Comparison of ENCODE assay signal across 19 cellular contexts in the genomic region with DNA sequence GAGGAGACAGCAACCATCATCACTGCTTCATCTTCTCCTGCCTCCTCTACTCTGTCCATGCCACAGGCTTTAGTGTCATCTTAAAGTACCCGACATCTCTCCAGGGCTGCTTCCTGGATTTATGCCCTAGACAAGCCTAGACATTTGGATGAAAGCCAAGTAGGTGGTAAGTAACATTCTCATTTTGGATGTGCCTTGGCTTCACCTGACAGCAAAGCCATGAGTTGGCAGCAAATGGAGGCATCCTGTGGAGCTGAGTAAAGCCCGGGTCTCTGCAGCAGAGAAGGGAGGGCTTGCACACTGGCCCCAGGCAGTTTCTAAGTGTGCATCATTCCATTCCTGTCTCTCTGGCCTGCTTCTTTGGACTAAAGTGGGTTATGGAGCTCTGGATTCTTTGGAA.
DNase-seq lines count a peak whose midpoint lies in the region; TF ChIP-seq lines count a peak whose summit lies in the region.
"Had no signal": no experiment of that assay in that cellular context is flagged by ENCODE, and none has a peak within 500 bp of the region (broad histone marks: within the 10 kb centered on the region; RNA-seq: fewer than 3 reads in every experiment).

No MANE protein-coding gene starts in this region.

- H3K27ac ChIP-seq in breast epithelium: no peak overlapping the region
- H3K27ac ChIP-seq: HL-60, KMS-11, SJCRH30 had no signal

- TF ChIP-seq CTCF in MCF 10A (IDR thresholded peaks at IDR 0.05; ENCODE audit: unreplicated experiment) (no peak), breast epithelium (IDR thresholded peaks at IDR 0.05) (no peak), epithelial cell of esophagus (IDR thresholded peaks at IDR 0.05; ENCODE audit: insufficient read depth, low read depth, low read length, missing control alignments) (no peak), Calu3 (IDR thresholded peaks at IDR 0.05; ENCODE audit: unreplicated experiment) (no peak)

- H3K36me3 ChIP-seq in breast epithelium: no peaks in the 10 kb centered on the region
- H3K36me3 ChIP-seq: BE2C, SJCRH30 had no signal

- no peaks in the 10 kb centered on the region for H3K27me3 ChIP-seq in breast epithelium
- H3K27me3 ChIP-seq: BE2C, SJCRH30 had no signal

- H3K36me3 Mint-ChIP-seq in MCF 10A (ENCODE audit: insufficient read depth, unreplicated experiment) (no peaks in the 10 kb centered on the region), Calu3 (ENCODE audit: insufficient read depth, unreplicated experiment) (no peaks in the 10 kb centered on the region)
- H3K36me3 Mint-ChIP-seq: CD4-positive, CD25-positive, alpha-beta regulatory T cell had no signal

- DNase-seq in NCI-H1417 (lab: John Stamatoyannopoulos, UW) (peak in 2 of 3 experiments; percentile 11 to 27), NCI-H1417 treated with DMSO at 0.1 percent for 48 hours (lab: John Stamatoyannopoulos, UW) (no peak), MCF 10A (ENCODE audit: unreplicated experiment) (peak; percentile 55), breast epithelium (ENCODE audit: low spot score in 2 of 2) (no peak), NCI-H345 treated with DMSO at 0.1 percent for 48 hours (lab: John Stamatoyannopoulos, UW; ENCODE audit: unreplicated experiment) (peak; percentile 60), epithelial cell of esophagus (ENCODE audit: low read depth) (peak; percentile 5), posterior vena cava (ENCODE audit: low spot score) (no peak), Calu3 (no peak)
- DNase-seq: BE2C; Caco-2; CD4-positive, CD25-positive, alpha-beta regulatory T cell; DMS53; H7; NCI-H187 treated with DMSO at 0.1 percent for 48 hours; NCI-H510A; SJCRH30 had no signal

- H3K4me1 ChIP-seq in breast epithelium: no peaks in the 10 kb centered on the region
- H3K4me1 ChIP-seq: BE2C, Caco-2, SJCRH30 had no signal

- intact Hi-C loops in MCF 10A (cut with micrococcal nuclease) (no loop called here), breast epithelium (cut with DNase I; ENCODE audit: low total_unique reads) (no loop called here), posterior vena cava (cut with DNase I) (no loop called here), Calu3 (cut with micrococcal nuclease; ENCODE audit: unreplicated experiment) (no loop called here)

- H3K4me1 Mint-ChIP-seq in MCF 10A (ENCODE audit: insufficient read depth, unreplicated experiment) (no peaks in the 10 kb centered on the region), Calu3 (ENCODE audit: low read depth, unreplicated experiment) (no peaks in the 10 kb centered on the region)
- H3K4me1 Mint-ChIP-seq: CD4-positive, CD25-positive, alpha-beta regulatory T cell had no signal

- H3K27ac Mint-ChIP-seq in MCF 10A (ENCODE audit: low read depth, unreplicated experiment) (no peak overlapping the region), Calu3 (ENCODE audit: unreplicated experiment) (no peak overlapping the region)
- H3K27ac Mint-ChIP-seq: CD4-positive, CD25-positive, alpha-beta regulatory T cell; T-helper 1 cell treated with Interleukin-12 subunit alpha and Interleukin-12 subunit beta and Interleukin-4 antibody, amounts not matched to agents 30 μg/mL and 1 μg/mL, for 36 hours had no signal

- TF ChIP-seq POLR2A in breast epithelium (IDR thresholded peaks at IDR 0.05): no peak

- no peak overlapping the region for H3K4me3 ChIP-seq in breast epithelium
- H3K4me3 ChIP-seq in epithelial cell of esophagus (ENCODE audit: low read length): no peak overlapping the region
- H3K4me3 ChIP-seq: SJCRH30 had no signal

- POLR2A ChIA-PET in MCF 10A (lab: Yijun Ruan, JAX): interaction anchor here (0.6 kb wide), 1 partner anchor 1242 kb away, joined by 3 read pairs; no protein-coding TSS in a partner anchor

- CTCF ChIA-PET in MCF 10A (lab: Yijun Ruan, JAX) (interaction anchor here (0.7 to 0.8 kb wide), 2 partner anchors 10 to 41 kb away, joined by 3 read pairs; no protein-coding TSS in a partner anchor), Calu3 (lab: Charles Lee) (no interaction called here)

- H3K27me3 Mint-ChIP-seq in MCF 10A (ENCODE audit: insufficient read depth, unreplicated experiment) (no peaks in the 10 kb centered on the region), Calu3 (ENCODE audit: unreplicated experiment) (peaks cover 40% of the 10 kb centered on the region)

- no peaks in the 10 kb centered on the region for H3K9me3 ChIP-seq in breast epithelium
- H3K9me3 ChIP-seq: BE2C, Caco-2, SJCRH30 had no signal

- no peak overlapping the region for H3K4me3 Mint-ChIP-seq in MCF 10A (ENCODE audit: unreplicated experiment)
- no peak overlapping the region for H3K4me3 Mint-ChIP-seq in Calu3 (ENCODE audit: low read depth, unreplicated experiment)
- H3K4me3 Mint-ChIP-seq: CD4-positive, CD25-positive, alpha-beta regulatory T cell; T-helper 1 cell treated with Interleukin-12 subunit alpha and Interleukin-12 subunit beta and Interleukin-4 antibody, amounts not matched to agents 30 μg/mL and 1 μg/mL, for 36 hours had no signal

- H3K9me3 Mint-ChIP-seq in MCF 10A (ENCODE audit: unreplicated experiment) (peaks cover 10% of the 10 kb centered on the region), Calu3 (ENCODE audit: low read depth, unreplicated experiment) (peaks cover 7% of the 10 kb centered on the region)
- H3K9me3 Mint-ChIP-seq: T-helper 1 cell treated with Interleukin-12 subunit alpha and Interleukin-12 subunit beta and Interleukin-4 antibody, amounts not matched to agents 30 μg/mL and 1 μg/mL, for 36 hours had no signal

- BruUV-seq in MCF 10A (replicated peaks; lab: Mats Ljungman, UMichigan) (no TSS peak), Calu3 (replicated peaks; lab: Mats Ljungman, UMichigan) (no TSS peak)

Comparison
In these comparisons a context has a peak if more than half of its experiments do, and no peak if none do; other contexts are left out.
1. DNase-seq: peak in NCI-H1417 (2 of 3), MCF 10A (single experiment), NCI-H345 treated with DMSO at 0.1 percent for 48 hours (single experiment) and epithelial cell of esophagus (single experiment); none in NCI-H1417 treated with DMSO at 0.1 percent for 48 hours (single experiment), breast epithelium (0 of 2), posterior vena cava (single experiment) and Calu3 (single experiment).